In the genomic region with DNA sequence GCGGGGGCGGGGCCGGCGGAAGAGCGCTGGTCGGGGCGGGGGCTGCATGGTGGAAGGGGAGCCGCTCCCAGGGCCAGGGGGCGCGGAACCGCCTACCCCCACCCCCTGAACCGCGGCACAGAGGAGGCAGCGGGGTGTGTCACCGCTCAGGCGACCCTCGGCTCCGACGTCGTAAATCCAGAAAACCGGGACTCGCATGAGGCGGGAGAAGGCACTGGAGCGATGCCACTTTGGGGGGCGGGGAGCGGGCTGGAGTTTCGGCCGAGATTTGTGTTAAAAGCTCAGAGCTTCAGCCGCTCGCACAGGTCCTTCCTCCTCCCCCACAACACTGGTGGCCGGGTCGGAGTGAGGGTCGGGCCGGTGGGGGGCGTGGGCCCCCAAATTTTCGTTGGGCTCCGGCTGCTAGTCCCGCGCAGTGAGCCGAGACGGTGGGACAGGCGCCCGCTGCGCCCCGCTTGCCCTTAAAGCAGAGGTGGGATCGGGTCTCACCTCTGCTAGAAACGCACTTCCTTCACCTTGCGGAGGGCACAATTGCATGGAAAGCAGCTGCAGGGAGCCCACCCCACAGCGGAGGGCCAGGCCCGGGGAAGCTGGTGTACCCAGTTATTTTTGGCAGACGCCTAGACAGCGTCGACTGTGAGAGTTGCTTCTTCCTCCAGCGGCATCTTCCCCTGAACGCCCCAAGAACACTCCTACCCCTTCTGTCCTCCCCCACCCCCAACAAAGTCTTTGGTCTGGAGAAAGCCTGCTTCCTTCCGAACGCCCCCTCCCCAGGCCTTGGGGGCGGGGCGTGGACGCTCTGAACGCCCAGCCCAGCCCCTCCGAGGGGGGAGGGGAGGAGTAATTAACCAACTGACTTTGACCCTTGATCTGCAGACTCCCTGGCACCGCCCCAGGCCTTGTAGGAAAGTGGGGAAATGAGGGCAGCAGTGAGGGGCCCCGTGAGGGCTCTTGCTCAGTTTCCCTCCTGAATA, we compare ENCODE assay signal across 9 cellular contexts. TPM values are rescaled to one million over a fixed set of nuclear protein-coding genes. Genes with fewer than 3 reads are reported as not detected.
DNase-seq lines count a peak whose midpoint lies in the region; ATAC-seq, FAIRE-seq and TF ChIP-seq lines count a peak whose summit lies in the region.
"Had no signal": no experiment of that assay in that cellular context is flagged by ENCODE, and none has a peak within 500 bp of the region (broad histone marks: within the 10 kb centered on the region; RNA-seq: fewer than 3 reads in every experiment).

No MANE protein-coding gene starts in this region.

- H2AFZ ChIP-seq in GM23338, result peak overlapping the region; percentile 87

- H3K9me3 ChIP-seq in A549, result no peaks in the 10 kb centered on the region
- H3K9me3 ChIP-seq in mesodermal cell (ENCODE audit: control insufficient read depth, low read length), result no peaks in the 10 kb centered on the region

- H3K9me3 Mint-ChIP-seq in GM23338, result no peaks in the 10 kb centered on the region; the same call in 2 of the 3 replicates
- H3K9me3 Mint-ChIP-seq in activated naive CD8-positive, alpha-beta T cell treated with anti-CD3 and anti-CD28 coated beads, Interleukin-2, amount 10 ng/mL, durations not matched to agents 7 days and 5 days, result no peaks in the 10 kb centered on the region

- TF ChIP-seq CTCF in A549 (IDR thresholded peaks at IDR 0.05) (no peak), GM23338 (conservative IDR thresholded peaks at IDR 0.05; ENCODE audit: low read depth in 2 of 2) (no peak), GM13976 (IDR thresholded peaks at IDR 0.05; ENCODE audit: borderline replicate concordance, control extremely low read depth, extremely low read depth, insufficient read depth, missing control alignments) (no peak)

- no peaks in the 10 kb centered on the region for H4K20me1 ChIP-seq in GM23338 (replicated peaks; ENCODE audit: insufficient read depth)

- H3K4me1 ChIP-seq in A549 (peaks cover 14% of the 10 kb centered on the region; the same call in 2 of the 3 replicates), GM23338 (ENCODE audit: insufficient read depth) (peaks cover 29% of the 10 kb centered on the region), mesodermal cell (ENCODE audit: control insufficient read depth, insufficient read depth, low read length, poor library complexity, severe bottlenecking) (peaks cover 9% of the 10 kb centered on the region)

- ATAC-seq in A549 (0 out of 6 replicates have a peak, but pooled peaks of 1 of the 2 experiments have one; percentile 6), GM23338 (peak; percentile 17), GM18909 (IDR thresholded peaks at IDR 0.05; ENCODE audit: poor library complexity, unreplicated experiment) (no peak), GM21529 (IDR thresholded peaks at IDR 0.05; ENCODE audit: unreplicated experiment) (no peak)
- no peak for ATAC-seq in activated naive CD8-positive, alpha-beta T cell treated with anti-CD3 and anti-CD28 coated beads, Interleukin-2, amount 10 ng/mL, durations not matched to agents 7 days and 5 days (ENCODE audit: low read depth)

- no peaks in the 10 kb centered on the region; the same call in 2 of the 3 replicates for H3K36me3 Mint-ChIP-seq in GM23338 (ENCODE audit: low read depth)
- peaks cover 3% of the 10 kb centered on the region for H3K36me3 Mint-ChIP-seq in activated naive CD8-positive, alpha-beta T cell treated with anti-CD3 and anti-CD28 coated beads, Interleukin-2, amount 10 ng/mL, durations not matched to agents 7 days and 5 days

- no peak for TF ChIP-seq EP300 in A549 (IDR thresholded peaks at IDR 0.05)

- FAIRE-seq in A549 (lab: Jason Lieb, UNC), result no peak

- POLR2A ChIA-PET in A549 (lab: Yijun Ruan, JAX), result no interaction called here
- POLR2A ChIA-PET in activated naive CD8-positive, alpha-beta T cell treated with anti-CD3 and anti-CD28 coated beads, Interleukin-2, amount 10 ng/mL, durations not matched to agents 7 days and 5 days (lab: Charles Lee), result no interaction called here

- in situ Hi-C loops in GM13976 (cut with MboI; ENCODE audit: low sequenced_read_pairs, unreplicated experiment), result no loop called here

- H3K27me3 Mint-ChIP-seq in GM23338 (ENCODE audit: insufficient read depth, low read depth, poor library complexity), result peaks cover 54% of the 10 kb centered on the region
- peaks cover 40% of the 10 kb centered on the region for H3K27me3 Mint-ChIP-seq in activated naive CD8-positive, alpha-beta T cell treated with anti-CD3 and anti-CD28 coated beads, Interleukin-2, amount 10 ng/mL, durations not matched to agents 7 days and 5 days

- DNase-seq in A549 (ENCODE audit: low read depth in 1 of 2, low spot score in 1 of 2) (no peak), GM23338 (ENCODE audit: low spot score) (peak; percentile 91), GM13976 (ENCODE audit: low spot score) (no peak)
- DNase-seq in activated naive CD8-positive, alpha-beta T cell treated with anti-CD3 and anti-CD28 coated beads, Interleukin-2, amount 10 ng/mL, durations not matched to agents 7 days and 5 days, result no peak
- no peak for DNase-seq in activated effector memory CD4-positive, alpha-beta T cell treated with Interleukin-2 at 50 U/mL for 16 hours

- H3K27ac Mint-ChIP-seq in GM23338, result 0 out of 2 replicates have a peak overlapping the region, but pooled peaks have one; percentile 62
- H3K27ac Mint-ChIP-seq in activated naive CD8-positive, alpha-beta T cell treated with anti-CD3 and anti-CD28 coated beads, Interleukin-2, amount 10 ng/mL, durations not matched to agents 7 days and 5 days, result no peak overlapping the region

- no peaks in the 10 kb centered on the region; the same call in 1 of the 2 replicates for H3K79me2 ChIP-seq in GM23338 (replicated peaks; ENCODE audit: insufficient read depth)

- TF ChIP-seq POLR2A in A549 (IDR thresholded peaks at IDR 0.05; ENCODE audit: low read length), result no peak

- H3K36me3 ChIP-seq in GM23338 (ENCODE audit: insufficient read depth) (no peaks in the 10 kb centered on the region), mesodermal cell (ENCODE audit: control insufficient read depth, insufficient read depth, low read length) (no peaks in the 10 kb centered on the region)

- WGBS in A549 (ENCODE audit: missing lambda C conversion rate), result 26% methylated on average over 39 of the region's 64 CpGs
- 1 to 2% methylated on average over 37 to 38 of the region's 64 CpGs for WGBS in mesodermal cell (ENCODE audit: insufficient coverage in 2 of 2), 2 experiments

- 0 out of 2 replicates have a peak, but pooled peaks cover 2% of the 10 kb centered on the region for H3K9me2 ChIP-seq in GM23338 (ENCODE audit: insufficient read depth)

- peak overlapping the region; percentile 86 for H3K4me3 Mint-ChIP-seq in GM23338
- peak overlapping the region; percentile 84 for H3K4me3 Mint-ChIP-seq in activated naive CD8-positive, alpha-beta T cell treated with anti-CD3 and anti-CD28 coated beads, Interleukin-2, amount 10 ng/mL, durations not matched to agents 7 days and 5 days

- H3K4me2 ChIP-seq in A549, result peak overlapping the region; percentile 77
- peak overlapping the region; percentile 82 for H3K4me2 ChIP-seq in GM23338

- TF ChIP-seq RAD21 in A549 (conservative IDR thresholded peaks at IDR 0.05 in 1 of 2, IDR thresholded peaks at IDR 0.05 in 1 of 2), result no peak

- peaks cover 58% of the 10 kb centered on the region for H3K27me3 ChIP-seq in GM23338 (ENCODE audit: insufficient read depth)

- peaks cover 45% of the 10 kb centered on the region for H3K4me1 Mint-ChIP-seq in GM23338
- peaks cover 32% of the 10 kb centered on the region for H3K4me1 Mint-ChIP-seq in activated naive CD8-positive, alpha-beta T cell treated with anti-CD3 and anti-CD28 coated beads, Interleukin-2, amount 10 ng/mL, durations not matched to agents 7 days and 5 days

- CTCF ChIA-PET in A549 (lab: Yijun Ruan, JAX), result interaction anchor here (1.2 to 19.2 kb wide), 3 partner anchors 9 to 30 kb away, joined by 5 to 173 read pairs (median 30); a partner anchor contains a TSS

- peak overlapping the region in 1 of 2 experiments; percentile 67; a peak in 3 of 6 replicates for H3K27ac ChIP-seq in A549
- H3K27ac ChIP-seq in GM23338 (ENCODE audit: low read depth), result no peak overlapping the region
- H3K27ac ChIP-seq in mesodermal cell (ENCODE audit: low read depth, low read length, severe bottlenecking), result no peak overlapping the region

- H3F3A ChIP-seq in GM23338 (replicated peaks; ENCODE audit: low read depth), result no peaks in the 10 kb centered on the region

- peak overlapping the region; percentile 36 for H3K4me3 ChIP-seq in A549
- H3K4me3 ChIP-seq in GM23338, result peak overlapping the region; percentile 86
- H3K4me3 ChIP-seq in mesodermal cell (ENCODE audit: extremely low read depth, insufficient read depth, low read length, poor library complexity, severe bottlenecking), result peak overlapping the region; percentile 22

RNA-seq across cellular contexts. Expression of a gene that starts 1.1 kb away (rescaled TPM):
- polyA plus RNA-seq in A549 (2011; rRNA removed) (not detected in 2 replicates), A549 (2017; fragmentation: RNase III; extraction: RNeasy Plus Mini Kit Qiagen cat#74134 plus additional on column Dnase treatment) (not detected in 3 replicates), GM23338 (2016; fragmentation: Nextera tagmentation; extraction: Ambion mirVana) (1.4 and 1.5 TPM in 2 replicates)
- 0.01 TPM in 1 of 2 replicates, not detected in the other for polyA plus RNA-seq in A549 (2012; cell fraction: cytosol; rRNA removed)
- polyA plus RNA-seq in A549 (2012; cell fraction: nucleus; rRNA removed), result 0.04 and 0.07 TPM in 2 replicates
- polyA minus RNA-seq in A549 (2011; rRNA and poly(A)+ RNA removed), result not detected in 2 replicates
- total RNA-seq in GM23338 (2014; rRNA removed; shearing (Covaris generic)), result 3.3 and 5.1 TPM in 2 replicates
- under 1 TPM; 0.14 to 0.17 TPM for total RNA-seq in activated naive CD8-positive, alpha-beta T cell treated with anti-CD3 and anti-CD28 coated beads, Interleukin-2, amount 10 ng/mL, durations not matched to agents 7 days and 5 days
- polyA plus RNA-seq in mesodermal cell (2013, experiment 1 of 2), result 0.33 TPM
- polyA plus RNA-seq in mesodermal cell (2013, experiment 2 of 2), result 0.15 TPM
- total RNA-seq: fibroblast of villous mesenchyme had no signal

RNA-seq across cellular contexts. Expression of a gene that starts 7.2 kb away (rescaled TPM):
- 5.2 and 5.8 TPM in 2 replicates for polyA plus RNA-seq in A549 (2011; rRNA removed)
- polyA plus RNA-seq in A549 (2012; cell fraction: cytosol; rRNA removed), result 6.8 and 10.8 TPM in 2 replicates
- polyA plus RNA-seq in A549 (2012; cell fraction: nucleus; rRNA removed), result 12.7 and 19.9 TPM in 2 replicates
- polyA plus RNA-seq in A549 (2017; fragmentation: RNase III; extraction: RNeasy Plus Mini Kit Qiagen cat#74134 plus additional on column Dnase treatment), result 9.0 to 10.2 TPM (median 9.2 TPM) in 3 replicates
- 8.4 and 9.3 TPM in 2 replicates for polyA minus RNA-seq in A549 (2011; rRNA and poly(A)+ RNA removed)
- total RNA-seq in GM23338 (2014; rRNA removed; shearing (Covaris generic)), result 12.5 and 16.1 TPM in 2 replicates
- polyA plus RNA-seq in GM23338 (2016; fragmentation: Nextera tagmentation; extraction: Ambion mirVana), result 3.1 TPM in 2 replicates
- total RNA-seq in activated naive CD8-positive, alpha-beta T cell treated with anti-CD3 and anti-CD28 coated beads, Interleukin-2, amount 10 ng/mL, durations not matched to agents 7 days and 5 days, result 10 to 100 TPM; 27.9 to 29.0 TPM
- polyA plus RNA-seq in mesodermal cell (2013, experiment 1 of 2), result 8.4 TPM
- polyA plus RNA-seq in mesodermal cell (2013, experiment 2 of 2), result 6.1 TPM

RNA-seq across cellular contexts. Expression of a gene that starts 45.8 kb away (rescaled TPM):
- polyA plus RNA-seq in A549 (2011; rRNA removed) (not detected in 2 replicates), A549 (2017; fragmentation: RNase III; extraction: RNeasy Plus Mini Kit Qiagen cat#74134 plus additional on column Dnase treatment) (0.04 to 0.08 TPM (median 0.05 TPM) in 3 replicates), GM23338 (2016; fragmentation: Nextera tagmentation; extraction: Ambion mirVana) (1.2 and 2.4 TPM in 2 replicates)
- polyA plus RNA-seq in A549 (2012; cell fraction: cytosol; rRNA removed), result not detected in 2 replicates
- not detected in 2 replicates for polyA plus RNA-seq in A549 (2012; cell fraction: nucleus; rRNA removed)
- not detected in 2 replicates for polyA minus RNA-seq in A549 (2011; rRNA and poly(A)+ RNA removed)
- 0.49 TPM in 1 of 2 replicates, not detected in the other for total RNA-seq in GM23338 (2014; rRNA removed; shearing (Covaris generic))
- 1 to 10 TPM; 2.6 to 3.6 TPM for total RNA-seq in activated naive CD8-positive, alpha-beta T cell treated with anti-CD3 and anti-CD28 coated beads, Interleukin-2, amount 10 ng/mL, durations not matched to agents 7 days and 5 days
- polyA plus RNA-seq in mesodermal cell (2013, experiment 1 of 2), result 2.4 TPM
- 1.7 TPM for polyA plus RNA-seq in mesodermal cell (2013, experiment 2 of 2)

Comparison
In these comparisons a context has a peak if more than half of its experiments do, and no peak if none do; other contexts are left out.
1. H3K4me3 ChIP-seq: peak in every context shown above with its lines; median percentile 86 in GM23338; 36 in A549; 22 in mesodermal cell.